Comparison of ENCODE assay signal across 1 cellular context in the genomic region with DNA sequence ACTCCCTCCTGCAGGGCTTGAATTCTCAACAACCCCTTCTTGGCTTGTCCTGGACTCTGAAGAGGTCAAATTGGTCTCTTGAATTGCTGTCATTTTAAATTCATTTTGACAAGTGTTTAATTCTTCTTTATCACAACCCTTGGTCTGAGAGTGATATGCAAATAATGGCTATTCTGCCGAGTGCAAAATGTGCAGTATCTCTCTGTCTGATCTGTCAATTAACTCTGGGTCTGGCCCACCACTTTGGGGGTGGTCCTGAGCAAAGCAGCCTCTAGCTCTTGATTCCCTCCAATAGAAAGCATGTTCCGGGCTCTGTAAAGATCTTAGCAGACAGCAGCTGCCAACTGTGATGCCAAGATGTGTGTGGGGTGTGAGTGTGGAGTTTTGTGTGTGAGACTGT.
TF ChIP-seq lines count a peak whose summit lies in the region.

No MANE protein-coding gene starts in this region.

TF ChIP-seq in SK-N-SH treated with all-trans-retinoic acid at 6 μM for 48 hours, 23 proteins besides CTCF, POLR2A, EP300 and RAD21 (continued from another document):
- TF ChIP-seq, protein P1, sequence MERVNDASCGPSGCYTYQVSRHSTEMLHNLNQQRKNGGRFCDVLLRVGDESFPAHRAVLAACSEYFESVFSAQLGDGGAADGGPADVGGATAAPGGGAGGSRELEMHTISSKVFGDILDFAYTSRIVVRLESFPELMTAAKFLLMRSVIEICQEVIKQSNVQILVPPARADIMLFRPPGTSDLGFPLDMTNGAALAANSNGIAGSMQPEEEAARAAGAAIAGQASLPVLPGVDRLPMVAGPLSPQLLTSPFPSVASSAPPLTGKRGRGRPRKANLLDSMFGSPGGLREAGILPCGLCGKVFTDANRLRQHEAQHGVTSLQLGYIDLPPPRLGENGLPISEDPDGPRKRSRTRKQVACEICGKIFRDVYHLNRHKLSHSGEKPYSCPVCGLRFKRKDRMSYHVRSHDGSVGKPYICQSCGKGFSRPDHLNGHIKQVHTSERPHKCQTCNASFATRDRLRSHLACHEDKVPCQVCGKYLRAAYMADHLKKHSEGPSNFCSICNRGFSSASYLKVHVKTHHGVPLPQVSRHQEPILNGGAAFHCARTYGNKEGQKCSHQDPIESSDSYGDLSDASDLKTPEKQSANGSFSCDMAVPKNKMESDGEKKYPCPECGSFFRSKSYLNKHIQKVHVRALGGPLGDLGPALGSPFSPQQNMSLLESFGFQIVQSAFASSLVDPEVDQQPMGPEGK (CRISPR knock-in tag; IDR thresholded peaks at IDR 0.05; ENCODE audit: borderline replicate concordance), result no peak
- TF ChIP-seq, protein P2, sequence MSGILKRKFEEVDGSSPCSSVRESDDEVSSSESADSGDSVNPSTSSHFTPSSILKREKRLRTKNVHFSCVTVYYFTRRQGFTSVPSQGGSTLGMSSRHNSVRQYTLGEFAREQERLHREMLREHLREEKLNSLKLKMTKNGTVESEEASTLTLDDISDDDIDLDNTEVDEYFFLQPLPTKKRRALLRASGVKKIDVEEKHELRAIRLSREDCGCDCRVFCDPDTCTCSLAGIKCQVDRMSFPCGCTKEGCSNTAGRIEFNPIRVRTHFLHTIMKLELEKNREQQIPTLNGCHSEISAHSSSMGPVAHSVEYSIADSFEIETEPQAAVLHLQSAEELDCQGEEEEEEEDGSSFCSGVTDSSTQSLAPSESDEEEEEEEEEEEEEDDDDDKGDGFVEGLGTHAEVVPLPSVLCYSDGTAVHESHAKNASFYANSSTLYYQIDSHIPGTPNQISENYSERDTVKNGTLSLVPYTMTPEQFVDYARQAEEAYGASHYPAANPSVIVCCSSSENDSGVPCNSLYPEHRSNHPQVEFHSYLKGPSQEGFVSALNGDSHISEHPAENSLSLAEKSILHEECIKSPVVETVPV (CRISPR knock-in tag; IDR thresholded peaks at IDR 0.05), result no peak
- TF ChIP-seq ZNF70 (CRISPR knock-in tag; IDR thresholded peaks at IDR 0.05), result no peak
- TF ChIP-seq, protein P3, sequence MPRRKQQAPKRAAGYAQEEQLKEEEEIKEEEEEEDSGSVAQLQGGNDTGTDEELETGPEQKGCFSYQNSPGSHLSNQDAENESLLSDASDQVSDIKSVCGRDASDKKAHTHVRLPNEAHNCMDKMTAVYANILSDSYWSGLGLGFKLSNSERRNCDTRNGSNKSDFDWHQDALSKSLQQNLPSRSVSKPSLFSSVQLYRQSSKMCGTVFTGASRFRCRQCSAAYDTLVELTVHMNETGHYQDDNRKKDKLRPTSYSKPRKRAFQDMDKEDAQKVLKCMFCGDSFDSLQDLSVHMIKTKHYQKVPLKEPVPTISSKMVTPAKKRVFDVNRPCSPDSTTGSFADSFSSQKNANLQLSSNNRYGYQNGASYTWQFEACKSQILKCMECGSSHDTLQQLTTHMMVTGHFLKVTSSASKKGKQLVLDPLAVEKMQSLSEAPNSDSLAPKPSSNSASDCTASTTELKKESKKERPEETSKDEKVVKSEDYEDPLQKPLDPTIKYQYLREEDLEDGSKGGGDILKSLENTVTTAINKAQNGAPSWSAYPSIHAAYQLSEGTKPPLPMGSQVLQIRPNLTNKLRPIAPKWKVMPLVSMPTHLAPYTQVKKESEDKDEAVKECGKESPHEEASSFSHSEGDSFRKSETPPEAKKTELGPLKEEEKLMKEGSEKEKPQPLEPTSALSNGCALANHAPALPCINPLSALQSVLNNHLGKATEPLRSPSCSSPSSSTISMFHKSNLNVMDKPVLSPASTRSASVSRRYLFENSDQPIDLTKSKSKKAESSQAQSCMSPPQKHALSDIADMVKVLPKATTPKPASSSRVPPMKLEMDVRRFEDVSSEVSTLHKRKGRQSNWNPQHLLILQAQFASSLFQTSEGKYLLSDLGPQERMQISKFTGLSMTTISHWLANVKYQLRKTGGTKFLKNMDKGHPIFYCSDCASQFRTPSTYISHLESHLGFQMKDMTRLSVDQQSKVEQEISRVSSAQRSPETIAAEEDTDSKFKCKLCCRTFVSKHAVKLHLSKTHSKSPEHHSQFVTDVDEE (CRISPR knock-in tag; IDR thresholded peaks at IDR 0.05), result no peak
- no peak for TF ChIP-seq PPARA (CRISPR knock-in tag; IDR thresholded peaks at IDR 0.05; ENCODE audit: borderline replicate concordance)
- TF ChIP-seq SNAI2 (CRISPR knock-in tag; IDR thresholded peaks at IDR 0.05), result no peak
- TF ChIP-seq ARNTL (CRISPR knock-in tag; IDR thresholded peaks at IDR 0.05; ENCODE audit: borderline replicate concordance, low read depth), result no peak
- no peak for TF ChIP-seq TOX (CRISPR knock-in tag; IDR thresholded peaks at IDR 0.05; ENCODE audit: borderline replicate concordance)
- TF ChIP-seq ZC3H10 (CRISPR knock-in tag; IDR thresholded peaks at IDR 0.05), result no peak
- TF ChIP-seq ZFP3 (CRISPR knock-in tag; IDR thresholded peaks at IDR 0.05), result no peak
- TF ChIP-seq, protein P4, sequence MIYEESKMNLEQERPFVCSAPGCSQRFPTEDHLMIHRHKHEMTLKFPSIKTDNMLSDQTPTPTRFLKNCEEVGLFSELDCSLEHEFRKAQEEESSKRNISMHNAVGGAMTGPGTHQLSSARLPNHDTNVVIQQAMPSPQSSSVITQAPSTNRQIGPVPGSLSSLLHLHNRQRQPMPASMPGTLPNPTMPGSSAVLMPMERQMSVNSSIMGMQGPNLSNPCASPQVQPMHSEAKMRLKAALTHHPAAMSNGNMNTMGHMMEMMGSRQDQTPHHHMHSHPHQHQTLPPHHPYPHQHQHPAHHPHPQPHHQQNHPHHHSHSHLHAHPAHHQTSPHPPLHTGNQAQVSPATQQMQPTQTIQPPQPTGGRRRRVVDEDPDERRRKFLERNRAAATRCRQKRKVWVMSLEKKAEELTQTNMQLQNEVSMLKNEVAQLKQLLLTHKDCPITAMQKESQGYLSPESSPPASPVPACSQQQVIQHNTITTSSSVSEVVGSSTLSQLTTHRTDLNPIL (CRISPR knock-in tag; IDR thresholded peaks at IDR 0.05; ENCODE audit: low read depth), result no peak
- no peak for TF ChIP-seq CSDC2 (CRISPR knock-in tag; IDR thresholded peaks at IDR 0.05)
- TF ChIP-seq ISL1 (CRISPR knock-in tag; IDR thresholded peaks at IDR 0.05), result no peak
- TF ChIP-seq GLIS3 (CRISPR knock-in tag; IDR thresholded peaks at IDR 0.05), result no peak
- TF ChIP-seq BACH2 (CRISPR knock-in tag; IDR thresholded peaks at IDR 0.05; ENCODE audit: borderline replicate concordance), result no peak
